1 cellular context compared by ENCODE assay signal in genomic region chr12:3987571-3987970, GRCh38.
TF ChIP-seq lines count a peak whose summit lies in the region.

No MANE protein-coding gene starts in this region.

TF ChIP-seq in H1, 55 proteins besides CTCF, POLR2A, EP300 and RAD21 (continued from another document):
- TF ChIP-seq CBX5 (IDR thresholded peaks at IDR 0.05; ENCODE audit: low read depth, low read length) (no peak), CHD7 (IDR thresholded peaks at IDR 0.05; ENCODE audit: insufficient replicate concordance, low read length) (no peak), BACH1 (IDR thresholded peaks at IDR 0.05; ENCODE audit: low read length) (no peak), CHD1 (IDR thresholded peaks at IDR 0.05; ENCODE audit: low read depth, low read length) (no peak), GABPA (IDR thresholded peaks at IDR 0.05; ENCODE audit: borderline replicate concordance, insufficient read depth, low read length) (no peak), EGR1 (IDR thresholded peaks at IDR 0.05; ENCODE audit: borderline replicate concordance, low read depth, low read length) (no peak), SP2 (IDR thresholded peaks at IDR 0.05; ENCODE audit: low read length) (no peak), ZNF274 (IDR thresholded peaks at IDR 0.05; ENCODE audit: borderline replicate concordance, extremely low read depth, low read length) (no peak), SAP30 (IDR thresholded peaks at IDR 0.05; ENCODE audit: insufficient read depth, insufficient replicate concordance, low read length) (no peak), JUN (IDR thresholded peaks at IDR 0.05; ENCODE audit: low read depth, low read length) (no peak), ASH2L (IDR thresholded peaks at IDR 0.05; ENCODE audit: low read length) (no peak)
